ENCODE assay signal across 1 cellular context in the genomic region with DNA sequence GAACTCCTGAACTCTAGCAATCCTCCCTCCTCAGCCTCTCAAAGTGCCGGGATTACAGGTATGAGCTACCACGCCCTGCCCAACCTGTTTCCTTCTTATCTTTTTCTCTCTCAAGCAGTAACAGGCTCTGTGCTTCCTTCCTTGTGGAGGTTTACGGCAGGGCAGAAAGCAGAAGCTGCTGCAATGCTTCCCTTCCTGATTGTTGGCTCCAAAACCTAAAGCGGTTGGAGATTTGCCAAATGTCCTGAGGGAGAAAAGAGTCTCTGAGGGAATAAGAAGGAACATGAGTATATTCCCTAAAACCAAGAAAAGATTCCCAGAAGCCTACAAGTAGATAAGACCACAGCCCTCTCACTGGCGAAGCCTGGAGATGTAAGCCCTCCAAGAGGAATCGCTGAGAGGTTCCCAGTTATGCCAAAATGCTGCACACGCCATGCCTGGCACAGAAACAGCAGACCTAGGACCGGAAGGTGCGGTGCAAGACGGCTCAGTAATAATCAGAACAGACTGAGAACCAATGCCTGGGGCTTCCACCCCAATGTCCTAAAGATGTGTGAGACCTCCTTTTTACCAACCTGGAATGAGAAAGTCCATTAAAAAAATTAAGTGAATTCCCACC.
TF ChIP-seq lines count a peak whose summit lies in the region.

No MANE protein-coding gene starts in this region.

TF ChIP-seq in HepG2, 621 proteins besides CTCF, POLR2A, EP300 and RAD21 (continued from another document):
- TF ChIP-seq, protein P1, sequence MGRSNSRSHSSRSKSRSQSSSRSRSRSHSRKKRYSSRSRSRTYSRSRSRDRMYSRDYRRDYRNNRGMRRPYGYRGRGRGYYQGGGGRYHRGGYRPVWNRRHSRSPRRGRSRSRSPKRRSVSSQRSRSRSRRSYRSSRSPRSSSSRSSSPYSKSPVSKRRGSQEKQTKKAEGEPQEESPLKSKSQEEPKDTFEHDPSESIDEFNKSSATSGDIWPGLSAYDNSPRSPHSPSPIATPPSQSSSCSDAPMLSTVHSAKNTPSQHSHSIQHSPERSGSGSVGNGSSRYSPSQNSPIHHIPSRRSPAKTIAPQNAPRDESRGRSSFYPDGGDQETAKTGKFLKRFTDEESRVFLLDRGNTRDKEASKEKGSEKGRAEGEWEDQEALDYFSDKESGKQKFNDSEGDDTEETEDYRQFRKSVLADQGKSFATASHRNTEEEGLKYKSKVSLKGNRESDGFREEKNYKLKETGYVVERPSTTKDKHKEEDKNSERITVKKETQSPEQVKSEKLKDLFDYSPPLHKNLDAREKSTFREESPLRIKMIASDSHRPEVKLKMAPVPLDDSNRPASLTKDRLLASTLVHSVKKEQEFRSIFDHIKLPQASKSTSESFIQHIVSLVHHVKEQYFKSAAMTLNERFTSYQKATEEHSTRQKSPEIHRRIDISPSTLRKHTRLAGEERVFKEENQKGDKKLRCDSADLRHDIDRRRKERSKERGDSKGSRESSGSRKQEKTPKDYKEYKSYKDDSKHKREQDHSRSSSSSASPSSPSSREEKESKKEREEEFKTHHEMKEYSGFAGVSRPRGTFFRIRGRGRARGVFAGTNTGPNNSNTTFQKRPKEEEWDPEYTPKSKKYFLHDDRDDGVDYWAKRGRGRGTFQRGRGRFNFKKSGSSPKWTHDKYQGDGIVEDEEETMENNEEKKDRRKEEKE (IDR thresholded peaks at IDR 0.05): no peak
- TF ChIP-seq ZNF205 (CRISPR knock-in tag; IDR thresholded peaks at IDR 0.05) (no peak), NR3C1 (CRISPR knock-in tag; IDR thresholded peaks at IDR 0.05) (no peak), SPEN (CRISPR knock-in tag; IDR thresholded peaks at IDR 0.05; ENCODE audit: low read depth) (no peak), ZNF891 (CRISPR knock-in tag; IDR thresholded peaks at IDR 0.05) (no peak), SAP130 (CRISPR knock-in tag; IDR thresholded peaks at IDR 0.05; ENCODE audit: low read depth) (no peak), ZNF296 (CRISPR knock-in tag; conservative IDR thresholded peaks at IDR 0.05) (no peak), POGZ (CRISPR knock-in tag; IDR thresholded peaks at IDR 0.05) (no peak), GFI1 (CRISPR knock-in tag; IDR thresholded peaks at IDR 0.05; ENCODE audit: borderline replicate concordance) (no peak), ZNF552 (CRISPR knock-in tag; IDR thresholded peaks at IDR 0.05; ENCODE audit: borderline replicate concordance) (no peak), SMARCC2 (IDR thresholded peaks at IDR 0.05) (no peak), JARID2 (CRISPR knock-in tag; IDR thresholded peaks at IDR 0.05; ENCODE audit: insufficient replicate concordance) (no peak), PTBP1 (IDR thresholded peaks at IDR 0.05; ENCODE audit: low read depth, low read length, poor library complexity, severe bottlenecking) (no peak)
- TF ChIP-seq, protein P2, sequence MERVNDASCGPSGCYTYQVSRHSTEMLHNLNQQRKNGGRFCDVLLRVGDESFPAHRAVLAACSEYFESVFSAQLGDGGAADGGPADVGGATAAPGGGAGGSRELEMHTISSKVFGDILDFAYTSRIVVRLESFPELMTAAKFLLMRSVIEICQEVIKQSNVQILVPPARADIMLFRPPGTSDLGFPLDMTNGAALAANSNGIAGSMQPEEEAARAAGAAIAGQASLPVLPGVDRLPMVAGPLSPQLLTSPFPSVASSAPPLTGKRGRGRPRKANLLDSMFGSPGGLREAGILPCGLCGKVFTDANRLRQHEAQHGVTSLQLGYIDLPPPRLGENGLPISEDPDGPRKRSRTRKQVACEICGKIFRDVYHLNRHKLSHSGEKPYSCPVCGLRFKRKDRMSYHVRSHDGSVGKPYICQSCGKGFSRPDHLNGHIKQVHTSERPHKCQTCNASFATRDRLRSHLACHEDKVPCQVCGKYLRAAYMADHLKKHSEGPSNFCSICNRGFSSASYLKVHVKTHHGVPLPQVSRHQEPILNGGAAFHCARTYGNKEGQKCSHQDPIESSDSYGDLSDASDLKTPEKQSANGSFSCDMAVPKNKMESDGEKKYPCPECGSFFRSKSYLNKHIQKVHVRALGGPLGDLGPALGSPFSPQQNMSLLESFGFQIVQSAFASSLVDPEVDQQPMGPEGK (CRISPR knock-in tag; IDR thresholded peaks at IDR 0.05): no peak
- TF ChIP-seq, protein P3, sequence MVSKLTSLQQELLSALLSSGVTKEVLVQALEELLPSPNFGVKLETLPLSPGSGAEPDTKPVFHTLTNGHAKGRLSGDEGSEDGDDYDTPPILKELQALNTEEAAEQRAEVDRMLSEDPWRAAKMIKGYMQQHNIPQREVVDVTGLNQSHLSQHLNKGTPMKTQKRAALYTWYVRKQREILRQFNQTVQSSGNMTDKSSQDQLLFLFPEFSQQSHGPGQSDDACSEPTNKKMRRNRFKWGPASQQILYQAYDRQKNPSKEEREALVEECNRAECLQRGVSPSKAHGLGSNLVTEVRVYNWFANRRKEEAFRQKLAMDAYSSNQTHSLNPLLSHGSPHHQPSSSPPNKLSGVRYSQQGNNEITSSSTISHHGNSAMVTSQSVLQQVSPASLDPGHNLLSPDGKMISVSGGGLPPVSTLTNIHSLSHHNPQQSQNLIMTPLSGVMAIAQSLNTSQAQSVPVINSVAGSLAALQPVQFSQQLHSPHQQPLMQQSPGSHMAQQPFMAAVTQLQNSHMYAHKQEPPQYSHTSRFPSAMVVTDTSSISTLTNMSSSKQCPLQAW (CRISPR knock-in tag; IDR thresholded peaks at IDR 0.05): no peak
TF ChIP-seq in HepG2: peak in this region for 0.
